Comparison of ENCODE assay signal across 16 cellular contexts in the genomic region with DNA sequence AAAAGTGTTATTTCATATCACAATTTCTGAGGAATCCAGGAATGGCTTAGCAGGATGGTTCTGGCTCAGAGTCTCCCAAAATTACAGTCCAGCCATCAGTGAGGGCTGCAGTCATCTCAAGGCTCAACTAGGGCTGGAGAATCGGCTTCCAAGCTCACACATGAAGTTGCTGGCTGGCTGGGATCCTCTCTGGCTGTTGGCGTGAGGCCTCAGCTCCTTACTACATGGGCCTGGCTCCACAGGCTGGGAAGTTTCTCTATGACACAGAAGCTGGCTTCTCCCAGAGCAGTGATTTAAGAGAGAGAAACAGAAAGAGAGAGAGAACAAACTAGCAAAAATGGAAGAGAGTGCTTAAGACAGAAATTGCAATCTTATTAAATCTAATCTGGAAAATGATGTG. TPM values are rescaled to one million over a fixed set of nuclear protein-coding genes. Genes with fewer than 3 reads are reported as not detected.
"Had no signal": no experiment of that assay in that cellular context is flagged by ENCODE, and none has a peak within 500 bp of the region (broad histone marks: within the 10 kb centered on the region; RNA-seq: fewer than 3 reads in every experiment).

No MANE protein-coding gene starts in this region.

- H3K27ac ChIP-seq: prostate gland, SJSA1, stomach, thoracic aorta had no signal

- H3K27me3 ChIP-seq: SJSA1, stomach had no signal

- H3K9me3 ChIP-seq: prostate gland, SJSA1, stomach, thoracic aorta had no signal

- H3K4me3 ChIP-seq: prostate gland, SJSA1, stomach, thoracic aorta had no signal

- H3K4me3 Mint-ChIP-seq: activated B cell treated with CpG ODN at 0.5 μM for 24 hours; activated CD4-positive, alpha-beta T cell treated with anti-CD3 and anti-CD28 coated beads, Interleukin-2, amount 10 ng/mL, durations not matched to agents 24 days and 14 days; activated naive CD8-positive, alpha-beta T cell treated with anti-CD3 and anti-CD28 coated beads, Interleukin-2, amount 10 ng/mL, durations not matched to agents 7 days and 5 days; natural killer cell treated with Interleukin-12 subunit alpha and Interleukin-12 subunit beta and Interleukin-15 and Interleukin-18, amount 100 ng/mL, for 72 hours had no signal

- H3K36me3 ChIP-seq: prostate gland, SJSA1, stomach, thoracic aorta had no signal

- H3K9me3 Mint-ChIP-seq: activated B cell treated with CpG ODN at 0.5 μM for 24 hours; activated CD4-positive, alpha-beta T cell treated with anti-CD3 and anti-CD28 coated beads, Interleukin-2, amount 10 ng/mL, durations not matched to agents 24 days and 14 days; natural killer cell treated with Interleukin-12 subunit alpha and Interleukin-12 subunit beta and Interleukin-15 and Interleukin-18, amount 100 ng/mL, for 72 hours had no signal

- H3K27ac Mint-ChIP-seq: activated B cell treated with CpG ODN at 0.5 μM for 24 hours; activated CD4-positive, alpha-beta T cell treated with anti-CD3 and anti-CD28 coated beads, Interleukin-2, amount 10 ng/mL, durations not matched to agents 24 days and 14 days; activated naive CD8-positive, alpha-beta T cell treated with anti-CD3 and anti-CD28 coated beads, Interleukin-2, amount 10 ng/mL, durations not matched to agents 7 days and 5 days; natural killer cell treated with Interleukin-12 subunit alpha and Interleukin-12 subunit beta and Interleukin-15 and Interleukin-18, amount 100 ng/mL, for 72 hours had no signal

- H3K27me3 Mint-ChIP-seq: activated B cell treated with CpG ODN at 0.5 μM for 24 hours had no signal

- ATAC-seq: natural killer cell treated with Interleukin-12 subunit alpha and Interleukin-12 subunit beta and Interleukin-15 and Interleukin-18, amount 100 ng/mL, for 72 hours had no signal

- H3K36me3 Mint-ChIP-seq: activated naive CD8-positive, alpha-beta T cell treated with anti-CD3 and anti-CD28 coated beads, Interleukin-2, amount 10 ng/mL, durations not matched to agents 7 days and 5 days; natural killer cell treated with Interleukin-12 subunit alpha and Interleukin-12 subunit beta and Interleukin-15 and Interleukin-18, amount 100 ng/mL, for 72 hours had no signal

- H3K4me1 ChIP-seq: prostate gland, SJSA1, stomach had no signal

- H3K4me1 Mint-ChIP-seq: activated naive CD8-positive, alpha-beta T cell treated with anti-CD3 and anti-CD28 coated beads, Interleukin-2, amount 10 ng/mL, durations not matched to agents 7 days and 5 days had no signal

- DNase-seq: activated B cell treated with CpG ODN at 0.5 μM for 24 hours; activated CD4-positive, alpha-beta T cell treated with anti-CD3 and anti-CD28 coated beads, Interleukin-2, amount 10 ng/mL, durations not matched to agents 24 days and 14 days; activated CD8-positive, alpha-beta memory T cell treated with anti-CD3 and anti-CD28 coated beads for 24 hours; activated naive CD8-positive, alpha-beta T cell treated with anti-CD3 and anti-CD28 coated beads, Interleukin-2, amount 10 ng/mL, durations not matched to agents 7 days and 5 days; anterior cingulate cortex; mammary epithelial cell; nucleus accumbens; stimulated activated CD4-positive, alpha-beta T cell treated with anti-CD3 and anti-CD28 coated beads, Interleukin-2, amount 100 ng/mL, for 24 hours; stomach; SW 1271 had no signal

RNA-seq across cellular contexts. Expression of a gene that starts 38.8 kb away (rescaled TPM):
- total RNA-seq: activated B cell treated with CpG ODN at 0.5 μM for 24 hours; activated CD4-positive, alpha-beta T cell treated with anti-CD3 and anti-CD28 coated beads, Interleukin-2, amount 10 ng/mL, durations not matched to agents 24 days and 14 days; activated naive CD8-positive, alpha-beta T cell treated with anti-CD3 and anti-CD28 coated beads, Interleukin-2, amount 10 ng/mL, durations not matched to agents 7 days and 5 days; mammary epithelial cell; natural killer cell treated with Interleukin-12 subunit alpha and Interleukin-12 subunit beta and Interleukin-15 and Interleukin-18, amount 100 ng/mL, for 72 hours; stomach; T-helper 2 cell treated with Interferon-gamma antibody and Interleukin-4, amounts not matched to agents 100 ng/mL and 5 ng/mL, for 36 hours; thoracic aorta had no signal
- polyA plus RNA-seq: esophagus, mammary epithelial cell, stomach had no signal
